ENCODE assay signal across 1 cellular context in genomic region chr13:27080018-27080948, GRCh38.
TF ChIP-seq lines count a peak whose summit lies in the region.

No MANE protein-coding gene starts in this region.

TF ChIP-seq in SK-N-SH treated with all-trans-retinoic acid at 6 μM for 48 hours, 23 proteins besides CTCF, POLR2A, EP300 and RAD21 (continued from another document):
- no peak for TF ChIP-seq TSHZ2 (CRISPR knock-in tag; IDR thresholded peaks at IDR 0.05)
- no peak for TF ChIP-seq ZFP3 (CRISPR knock-in tag; IDR thresholded peaks at IDR 0.05)
- no peak for TF ChIP-seq PPARA (CRISPR knock-in tag; IDR thresholded peaks at IDR 0.05; ENCODE audit: borderline replicate concordance)
- no peak for TF ChIP-seq PATZ1 (CRISPR knock-in tag; IDR thresholded peaks at IDR 0.05; ENCODE audit: borderline replicate concordance)
- no peak for TF ChIP-seq ZC3H10 (CRISPR knock-in tag; IDR thresholded peaks at IDR 0.05)
- no peak for TF ChIP-seq OSR1 (CRISPR knock-in tag; IDR thresholded peaks at IDR 0.05)
- TF ChIP-seq ZNF70 (CRISPR knock-in tag; IDR thresholded peaks at IDR 0.05): no peak
- TF ChIP-seq ZNF565 (CRISPR knock-in tag; conservative IDR thresholded peaks at IDR 0.05; ENCODE audit: low read depth): no peak
- no peak for TF ChIP-seq BACH2 (CRISPR knock-in tag; IDR thresholded peaks at IDR 0.05; ENCODE audit: borderline replicate concordance)
TF ChIP-seq in SK-N-SH treated with all-trans-retinoic acid at 6 μM for 48 hours: peak in this region for 0.
